Comparison of ENCODE assay signal across 8 cellular contexts in the genomic region with DNA sequence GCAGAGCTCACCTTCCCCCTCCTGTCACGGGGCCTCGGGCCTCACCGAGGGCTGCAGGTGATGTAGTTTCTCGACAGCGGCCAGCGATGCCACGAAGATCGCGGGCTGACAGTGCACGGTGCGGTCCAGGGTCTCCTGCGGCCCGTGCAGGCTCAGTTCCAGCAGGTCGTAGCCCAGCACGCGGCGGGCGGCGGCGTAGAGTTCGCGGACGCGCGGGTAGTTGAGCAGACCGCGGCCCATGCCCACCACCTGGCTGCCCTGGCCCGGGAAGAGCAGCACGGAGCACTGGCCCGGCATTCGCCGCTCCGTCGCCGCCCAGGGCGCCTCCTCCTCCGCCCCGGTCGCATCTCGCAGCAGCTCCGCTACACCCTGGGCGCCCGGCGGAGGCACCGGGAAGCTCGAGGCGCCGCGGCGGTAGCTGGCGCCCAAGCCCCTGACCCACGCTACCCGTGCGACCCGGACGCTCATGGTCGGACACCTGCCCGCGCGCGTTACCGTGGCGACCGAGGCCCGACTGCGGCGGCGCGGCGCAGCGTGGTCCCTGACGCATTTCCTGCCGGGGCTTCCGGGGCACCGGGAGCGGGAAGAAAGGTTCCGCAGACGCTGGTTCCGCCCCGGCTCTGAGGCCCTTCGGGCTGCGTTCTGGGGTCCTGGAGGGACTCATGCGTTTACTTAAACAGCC. TPM values are rescaled to one million over a fixed set of nuclear protein-coding genes. Genes with fewer than 3 reads are reported as not detected.
DNase-seq lines count a peak whose midpoint lies in the region; ATAC-seq and TF ChIP-seq lines count a peak whose summit lies in the region.

MCAT (minus strand) TSS at position 518 of the 682 bp plus-strand sequence; CDS start at position 468, 50 bp downstream.

- peak within 1 kb of the TSS; percentile 87 for H2AFZ ChIP-seq in ACC112 (ENCODE audit: low read length, unreplicated experiment)

- H3K27me3 ChIP-seq in ACC112 (ENCODE audit: insufficient read depth, low read length): no peaks in the 10 kb centered on the region

- peaks cover 10% of the 10 kb centered on the region for H3K79me2 ChIP-seq in ACC112 (ENCODE audit: control insufficient read depth, insufficient read depth, low read length, unreplicated experiment)

- peak; percentile 22 to 82 for DNase-seq in NCI-H526 (lab: John Stamatoyannopoulos, UW)
- DNase-seq in activated CD4-positive, alpha-beta T cell treated with anti-CD3 and anti-CD28 coated beads, Interleukin-2, amount 10 ng/mL, durations not matched to agents 7 days and 5 days: peak; percentile 84
- peak; percentile 87 for DNase-seq in coronary artery (ENCODE audit: low spot score)
- peak; percentile 90 for DNase-seq in left lobe of liver (ENCODE audit: low spot score)
- peak; percentile 82 for DNase-seq in stimulated activated CD4-positive, alpha-beta T cell treated with anti-CD3 and anti-CD28 coated beads, Interleukin-1b, Interleukin-23, amount 100 ng/mL, for 48 hours

- H3K27ac ChIP-seq in ACC112 (ENCODE audit: low read depth, low read length): no peak within 1 kb of the TSS
- H3K27ac ChIP-seq in coronary artery: peak within 1 kb of the TSS; percentile 2 to 84

- peaks cover 46% of the 10 kb centered on the region for H3K4me1 Mint-ChIP-seq in activated CD4-positive, alpha-beta T cell treated with anti-CD3 and anti-CD28 coated beads, Interleukin-2, amount 10 ng/mL, durations not matched to agents 7 days and 5 days

- H3K36me3 Mint-ChIP-seq in activated CD4-positive, alpha-beta T cell treated with anti-CD3 and anti-CD28 coated beads, Interleukin-2, amount 10 ng/mL, durations not matched to agents 7 days and 5 days (ENCODE audit: low read depth): peaks cover 10% of the 10 kb centered on the region

- ATAC-seq in GM18873 (IDR thresholded peaks at IDR 0.05; ENCODE audit: low FRiP score, unreplicated experiment): peak; percentile 61
- peak; percentile 77 for ATAC-seq in HG03159 (IDR thresholded peaks at IDR 0.05; ENCODE audit: unreplicated experiment)
- peak; percentile 96 for ATAC-seq in left lobe of liver

- H3K27me3 Mint-ChIP-seq in activated CD4-positive, alpha-beta T cell treated with anti-CD3 and anti-CD28 coated beads, Interleukin-2, amount 10 ng/mL, durations not matched to agents 7 days and 5 days: no peaks in the 10 kb centered on the region

- H3K27ac Mint-ChIP-seq in activated CD4-positive, alpha-beta T cell treated with anti-CD3 and anti-CD28 coated beads, Interleukin-2, amount 10 ng/mL, durations not matched to agents 7 days and 5 days: peak within 1 kb of the TSS; percentile 94

- H3K4me3 Mint-ChIP-seq in activated CD4-positive, alpha-beta T cell treated with anti-CD3 and anti-CD28 coated beads, Interleukin-2, amount 10 ng/mL, durations not matched to agents 7 days and 5 days: peak within 1 kb of the TSS; percentile 85

- no peaks in the 10 kb centered on the region for H3K36me3 ChIP-seq in ACC112 (ENCODE audit: insufficient read depth, low read length)

- no peaks in the 10 kb centered on the region for H3K9me3 Mint-ChIP-seq in activated CD4-positive, alpha-beta T cell treated with anti-CD3 and anti-CD28 coated beads, Interleukin-2, amount 10 ng/mL, durations not matched to agents 7 days and 5 days

- H3K4me3 ChIP-seq in ACC112 (ENCODE audit: low read depth, low read length) (peak within 1 kb of the TSS; percentile 83), coronary artery (peak within 1 kb of the TSS; percentile 95)

- CTCF ChIA-PET in activated CD4-positive, alpha-beta T cell treated with anti-CD3 and anti-CD28 coated beads, Interleukin-2, amount 10 ng/mL, durations not matched to agents 7 days and 5 days (lab: Charles Lee): interaction anchor here (0.6 kb wide), 1 partner anchor 292 kb away, joined by 4 read pairs; no protein-coding TSS in a partner anchor

- no peak for TF ChIP-seq CTCF in coronary artery (IDR thresholded peaks at IDR 0.05)

- H3K4me1 ChIP-seq in ACC112 (ENCODE audit: control insufficient read depth, insufficient read depth, low read length, unreplicated experiment): peaks cover 3% of the 10 kb centered on the region

- POLR2A ChIA-PET in activated CD4-positive, alpha-beta T cell treated with anti-CD3 and anti-CD28 coated beads, Interleukin-2, amount 10 ng/mL, durations not matched to agents 7 days and 5 days (lab: Charles Lee): no interaction called here

RNA-seq across cellular contexts. Expression of gene MCAT, which starts in this region (rescaled TPM):
- 10 to 100 TPM in 1 of 2 experiments, 1 to 10 TPM in 1; 9.5 to 10.4 TPM for total RNA-seq in activated CD4-positive, alpha-beta T cell treated with anti-CD3 and anti-CD28 coated beads, Interleukin-2, amount 10 ng/mL, durations not matched to agents 7 days and 5 days
- 13.6 TPM for total RNA-seq in left lobe of liver
